ENCODE assay signal across 8 cellular contexts in the genomic region with DNA sequence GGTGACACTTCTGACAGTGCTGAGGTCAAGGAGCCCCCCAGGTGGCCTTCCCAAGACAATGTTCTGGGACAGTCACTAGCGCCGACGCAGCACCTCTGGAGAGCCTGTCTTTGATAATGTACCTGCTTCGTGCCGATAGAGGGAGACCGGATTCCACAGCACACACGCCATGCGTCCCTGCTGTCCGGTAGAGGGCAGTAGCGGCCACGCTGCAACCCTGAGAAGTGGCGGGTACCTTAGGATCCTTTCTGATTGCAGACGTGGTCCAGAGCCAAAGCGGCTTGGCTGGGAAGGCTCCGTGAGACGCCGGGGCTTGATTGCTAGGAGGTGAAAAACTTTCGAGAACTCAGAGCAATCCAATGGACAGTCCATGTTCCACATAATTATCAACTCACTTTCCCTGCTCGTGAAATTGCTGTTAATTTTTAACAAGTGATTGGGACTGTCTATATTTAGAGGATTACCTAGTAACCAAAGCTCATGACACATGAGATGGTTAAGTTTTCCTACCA. TPM values are rescaled to one million over a fixed set of nuclear protein-coding genes. Genes with fewer than 3 reads are reported as not detected.
DNase-seq lines count a peak whose midpoint lies in the region; ATAC-seq and TF ChIP-seq lines count a peak whose summit lies in the region.

No MANE protein-coding gene starts in this region.

- H3K27me3 ChIP-seq in Panc1 (ENCODE audit: control insufficient read depth, insufficient read depth, low read length) = peaks cover 43% of the 10 kb centered on the region
- no peaks in the 10 kb centered on the region for H3K27me3 ChIP-seq in thoracic aorta (replicated peaks; ENCODE audit: insufficient read depth)

- peaks cover 53% of the 10 kb centered on the region for H3K27me3 Mint-ChIP-seq in activated T-cell treated with anti-CD3 and anti-CD28 coated beads, Interleukin-2, amount 50 U/mL, for 72 hours (ENCODE audit: low read depth)

- POLR2A ChIA-PET in Panc1 (lab: Charles Lee) = no interaction called here

- TF ChIP-seq CTCF in Panc1 (IDR thresholded peaks at IDR 0.05) (peak; percentile 100), fibroblast of villous mesenchyme (IDR thresholded peaks at IDR 0.05; ENCODE audit: insufficient read depth, low read depth, low read length) (peak; percentile 100), omental fat pad (IDR thresholded peaks at IDR 0.05) (peak in 1 of 3 donors; percentile 75), thoracic aorta (IDR thresholded peaks at IDR 0.05) (peak; percentile 66)

- no peak overlapping the region for H3K4me3 Mint-ChIP-seq in activated T-cell treated with anti-CD3 and anti-CD28 coated beads, Interleukin-2, amount 50 U/mL, for 72 hours

- peak; percentile 85 for DNase-seq in EL
- DNase-seq in KG1 (lab: John Stamatoyannopoulos, UW) = peak; percentile 47
- peak; percentile 90 for DNase-seq in Panc1 (ENCODE audit: low read depth, low spot score)
- peak; percentile 85 to 86 for DNase-seq in activated T-cell treated with anti-CD3 and anti-CD28 coated beads, Interleukin-2, amount 50 U/mL, for 72 hours
- peak; percentile 82 for DNase-seq in fibroblast of villous mesenchyme (ENCODE audit: low read depth)
- peak; percentile 31 for DNase-seq in omental fat pad (ENCODE audit: low spot score)
- DNase-seq in thoracic aorta (ENCODE audit: low spot score) = no peak

- H3K36me3 ChIP-seq in Panc1 (ENCODE audit: control insufficient read depth, insufficient read depth, low read length) (no peaks in the 10 kb centered on the region), thoracic aorta (no peaks in the 10 kb centered on the region)

- peaks cover 0 to 3% of the 10 kb centered on the region in 2 donors for H3K36me3 Mint-ChIP-seq in activated T-cell treated with anti-CD3 and anti-CD28 coated beads, Interleukin-2, amount 50 U/mL, for 72 hours (ENCODE audit: insufficient read depth in 2 of 2)

- peak; percentile 100 for ATAC-seq in GM21737 (IDR thresholded peaks at IDR 0.05; ENCODE audit: unreplicated experiment)
- peak; percentile 100 for ATAC-seq in Panc1
- ATAC-seq in activated T-cell treated with anti-CD3 and anti-CD28 coated beads, Interleukin-2, amount 50 U/mL, for 72 hours (replicated peaks in 1 of 2) = peak; percentile 100
- peak; percentile 91 for ATAC-seq in omental fat pad (ENCODE audit: low FRiP score)
- ATAC-seq in thoracic aorta (ENCODE audit: insufficient number of reproducible peaks, low FRiP score, low read depth) = no peak

- BruUV-seq in Panc1 (replicated peaks; lab: Mats Ljungman, UMichigan) = no TSS peak

- H3K9me3 ChIP-seq in Panc1 (ENCODE audit: control insufficient read depth, insufficient read depth, low read depth, low read length) (peaks cover 12% of the 10 kb centered on the region; the same call in 1 of the 2 replicates), thoracic aorta (peaks cover 4% of the 10 kb centered on the region)

- H3K4me1 ChIP-seq in Panc1 (ENCODE audit: control insufficient read depth, insufficient read depth, low read length) (peaks cover 4% of the 10 kb centered on the region; the same call in 1 of the 2 replicates), thoracic aorta (ENCODE audit: control insufficient read depth in 1 of 2, low read depth in 2 of 2) (no peaks in the 10 kb centered on the region)

- H3K4me3 ChIP-seq in Panc1 (ENCODE audit: low read depth in 2 of 2, low read length in 2 of 2) = 0 out of 4 replicates have a peak overlapping the region, but pooled peaks of 1 of the 2 experiments have one; percentile 9
- H3K4me3 ChIP-seq in fibroblast of villous mesenchyme (ENCODE audit: low read depth, low read length) = no peak overlapping the region
- no peak overlapping the region for H3K4me3 ChIP-seq in thoracic aorta

- intact Hi-C loops in Panc1 (cut with micrococcal nuclease; ENCODE audit: unreplicated experiment) = loop anchor here (1.0 kb wide), 1 partner anchor 386 kb away; no protein-coding TSS in a partner anchor

- H3K27ac ChIP-seq in Panc1 (ENCODE audit: low read length) (no peak overlapping the region), thoracic aorta (no peak overlapping the region)

- H3K4me1 Mint-ChIP-seq in activated T-cell treated with anti-CD3 and anti-CD28 coated beads, Interleukin-2, amount 50 U/mL, for 72 hours (ENCODE audit: low read depth) = no peaks in the 10 kb centered on the region

- CTCF ChIA-PET in Panc1 (lab: Charles Lee) = interaction anchor here (0.5 to 1.6 kb wide), 4 partner anchors 11 to 458 kb away, joined by 3 to 7 read pairs (median 3); a partner anchor contains a TSS

- H3K9me3 Mint-ChIP-seq in activated T-cell treated with anti-CD3 and anti-CD28 coated beads, Interleukin-2, amount 50 U/mL, for 72 hours = peaks cover 0 to 5% of the 10 kb centered on the region in 2 donors

- H3K27ac Mint-ChIP-seq in activated T-cell treated with anti-CD3 and anti-CD28 coated beads, Interleukin-2, amount 50 U/mL, for 72 hours = no peak overlapping the region

- in situ Hi-C loops in Panc1 (cut with HindIII; ENCODE audit: low pct_unique_long_range_greater_than_20kb, low sequenced_read_pairs) = no loop called here

RNA-seq across cellular contexts. Expression of a gene that starts 11.4 kb away (rescaled TPM):
- total RNA-seq in Panc1 (2021; ENCODE audit: unreplicated experiment) (3.9 TPM), fibroblast of villous mesenchyme (not detected in 2 replicates), omental fat pad (1 to 10 TPM in 1 of 4 donors, not detected in 3; 1.4 TPM), thoracic aorta (not detected)
- 1.5 TPM for polyA plus RNA-seq in Panc1 (2012; ENCODE audit: insufficient read length)
- total RNA-seq in activated T-cell treated with anti-CD3 and anti-CD28 coated beads, Interleukin-2, amount 50 U/mL, for 72 hours = 1 to 10 TPM; 4.1 to 5.8 TPM
